ENCODE assay signal across 15 cellular contexts in genomic region chr22:50471962-50472361, GRCh38. TPM values are rescaled to one million over a fixed set of nuclear protein-coding genes. Genes with fewer than 3 reads are reported as not detected.
A peak's percentile ranks its signal among the peaks of the same experiment; 100 is the strongest.
DNase-seq lines count a peak whose midpoint lies in the region; ATAC-seq, FAIRE-seq and TF ChIP-seq lines count a peak whose summit lies in the region.
"Had no signal": no experiment of that assay in that cellular context is flagged by ENCODE, and none has a peak within 500 bp of the region (broad histone marks: within the 10 kb centered on the region; RNA-seq: fewer than 3 reads in every experiment).

No MANE protein-coding gene starts in this region.

- no peak for FAIRE-seq in urothelium cell line (lab: Jason Lieb, UNC)

- peak overlapping the region; percentile 76; the same call in 1 of the 2 replicates for H3K4me3 ChIP-seq in Karpas-422 (ENCODE audit: low read length)
- H3K4me3 ChIP-seq: lower lobe of right lung had no signal

- peak overlapping the region; percentile 89 for H3K9ac ChIP-seq in Karpas-422 (ENCODE audit: low read length)

- no peak for DNase-seq in CD4-positive, alpha-beta T cell
- DNase-seq in Karpas-422 (no peak), urothelium cell line (ENCODE audit: low spot score) (no peak), NCI-H345 treated with DMSO at 0.1 percent for 48 hours (lab: John Stamatoyannopoulos, UW; ENCODE audit: unreplicated experiment) (no peak)
- no peak for DNase-seq in activated naive CD8-positive, alpha-beta T cell treated with anti-CD3 and anti-CD28 coated beads, Interleukin-2, amount 50 U/mL, for 24 hours
- DNase-seq in natural killer cell treated with Interleukin-12 subunit alpha and Interleukin-12 subunit beta and Interleukin-15 and Interleukin-18, amount 100 ng/mL, for 72 hours (ENCODE audit: low spot score), result peak; percentile 49
- DNase-seq: central memory CD4-positive, alpha-beta T cell; esophagus squamous epithelium; lower lobe of right lung; NCI-H1105; NCI-H446 treated with DMSO at 0.1 percent for 48 hours; stimulated activated CD4-positive, alpha-beta T cell treated with anti-CD3 and anti-CD28 coated beads, Interleukin-1b, Interleukin-23, amount 100 ng/mL, for 48 hours had no signal

- no peak overlapping the region for H2AFZ ChIP-seq in Karpas-422 (ENCODE audit: low read length)

- H3K36me3 Mint-ChIP-seq in CD4-positive, alpha-beta T cell (ENCODE audit: low read depth), result peaks cover 30% of the 10 kb centered on the region
- H3K36me3 Mint-ChIP-seq in activated naive CD8-positive, alpha-beta T cell treated with anti-CD3 and anti-CD28 coated beads, Interleukin-2, amount 50 U/mL, for 24 hours (ENCODE audit: low read depth), result peaks cover 3% of the 10 kb centered on the region
- no peaks in the 10 kb centered on the region for H3K36me3 Mint-ChIP-seq in natural killer cell treated with Interleukin-12 subunit alpha and Interleukin-12 subunit beta and Interleukin-15 and Interleukin-18, amount 100 ng/mL, for 72 hours

- peak overlapping the region; percentile 81 for H3K4me2 ChIP-seq in Karpas-422 (ENCODE audit: low read depth, low read length, poor library complexity, severe bottlenecking)

- H3K27ac ChIP-seq in CD4-positive, alpha-beta T cell (ENCODE audit: low read depth, low read length), result peak overlapping the region; percentile 94
- peak overlapping the region; percentile 99 for H3K27ac ChIP-seq in Karpas-422 (ENCODE audit: low read length)
- H3K27ac ChIP-seq: lower lobe of right lung had no signal

- H3K4me3 Mint-ChIP-seq in CD4-positive, alpha-beta T cell, result peak overlapping the region; percentile 92
- H3K4me3 Mint-ChIP-seq in activated naive CD8-positive, alpha-beta T cell treated with anti-CD3 and anti-CD28 coated beads, Interleukin-2, amount 50 U/mL, for 24 hours, result peak overlapping the region; percentile 29
- H3K4me3 Mint-ChIP-seq in natural killer cell treated with Interleukin-12 subunit alpha and Interleukin-12 subunit beta and Interleukin-15 and Interleukin-18, amount 100 ng/mL, for 72 hours, result no peak overlapping the region

- H3K9me3 ChIP-seq in CD4-positive, alpha-beta T cell (ENCODE audit: control insufficient read depth, low read length), result no peaks in the 10 kb centered on the region
- no peaks in the 10 kb centered on the region for H3K9me3 ChIP-seq in Karpas-422 (ENCODE audit: low read length)
- H3K9me3 ChIP-seq: esophagus squamous epithelium, lower lobe of right lung had no signal

- peaks cover 62% of the 10 kb centered on the region for H3K4me1 Mint-ChIP-seq in CD4-positive, alpha-beta T cell (ENCODE audit: low read depth)
- H3K4me1 Mint-ChIP-seq in activated naive CD8-positive, alpha-beta T cell treated with anti-CD3 and anti-CD28 coated beads, Interleukin-2, amount 50 U/mL, for 24 hours, result peaks cover 66% of the 10 kb centered on the region
- H3K4me1 Mint-ChIP-seq in natural killer cell treated with Interleukin-12 subunit alpha and Interleukin-12 subunit beta and Interleukin-15 and Interleukin-18, amount 100 ng/mL, for 72 hours (ENCODE audit: low read depth in 2 of 2), result peaks cover 29 to 41% of the 10 kb centered on the region in 2 donors

- H3K36me3 ChIP-seq in Karpas-422 (ENCODE audit: insufficient read depth, low read length), result 0 out of 2 replicates have a peak, but pooled peaks cover 4% of the 10 kb centered on the region

- no peak for TF ChIP-seq CTCF in CD4-positive, alpha-beta T cell (IDR thresholded peaks at IDR 0.05)

- intact Hi-C loops in CD4-positive, alpha-beta T cell (cut with DNase I, micrococcal nuclease), result loop anchor here in 1 of 2 experiments (5.0 kb wide), 2 partner anchors 35 to 55 kb away; partner anchors contain the start of genes LMF2, NCAPH2 and SCO2

- peak overlapping the region; percentile 94 for H3K27ac Mint-ChIP-seq in CD4-positive, alpha-beta T cell
- H3K27ac Mint-ChIP-seq in activated naive CD8-positive, alpha-beta T cell treated with anti-CD3 and anti-CD28 coated beads, Interleukin-2, amount 50 U/mL, for 24 hours, result peak overlapping the region; percentile 56
- H3K27ac Mint-ChIP-seq in natural killer cell treated with Interleukin-12 subunit alpha and Interleukin-12 subunit beta and Interleukin-15 and Interleukin-18, amount 100 ng/mL, for 72 hours, result no peak overlapping the region

- ATAC-seq in CD4-positive, alpha-beta T cell (ENCODE audit: poor library complexity), result no peak
- no peak for ATAC-seq in activated naive CD8-positive, alpha-beta T cell treated with anti-CD3 and anti-CD28 coated beads, Interleukin-2, amount 50 U/mL, for 24 hours
- no peak for ATAC-seq in natural killer cell treated with Interleukin-12 subunit alpha and Interleukin-12 subunit beta and Interleukin-15 and Interleukin-18, amount 100 ng/mL, for 72 hours
- ATAC-seq in HG03135 (IDR thresholded peaks at IDR 0.05; ENCODE audit: unreplicated experiment) (no peak), GM19395 (IDR thresholded peaks at IDR 0.05; ENCODE audit: unreplicated experiment) (no peak)
- ATAC-seq: lower lobe of right lung, Panc1 had no signal

- H3K27me3 ChIP-seq in CD4-positive, alpha-beta T cell (ENCODE audit: control insufficient read depth, insufficient read depth, low read length), result no peaks in the 10 kb centered on the region
- no peaks in the 10 kb centered on the region for H3K27me3 ChIP-seq in Karpas-422 (ENCODE audit: low read length)
- H3K27me3 ChIP-seq: esophagus squamous epithelium had no signal

- H3K4me1 ChIP-seq in Karpas-422 (ENCODE audit: low read length), result peaks cover 67% of the 10 kb centered on the region

- H3K9me2 ChIP-seq in Karpas-422 (replicated peaks; ENCODE audit: insufficient read depth, low read length), result no peaks in the 10 kb centered on the region

- POLR2A ChIA-PET in CD4-positive, alpha-beta T cell (lab: Charles Lee), result interaction anchor here (1.5 to 2.7 kb wide), 3 partner anchors 26 to 150 kb away, joined by 4 to 11 read pairs (median 9); partner anchors contain the start of gene SCO2

- CTCF ChIA-PET in CD4-positive, alpha-beta T cell (lab: Charles Lee), result interaction anchor here (2.0 kb wide), 1 partner anchor 26 kb away, joined by 5 read pairs; no protein-coding TSS in a partner anchor

- H3K27me3 Mint-ChIP-seq in CD4-positive, alpha-beta T cell, result no peaks in the 10 kb centered on the region
- H3K27me3 Mint-ChIP-seq in activated naive CD8-positive, alpha-beta T cell treated with anti-CD3 and anti-CD28 coated beads, Interleukin-2, amount 50 U/mL, for 24 hours, result no peaks in the 10 kb centered on the region
- peaks cover 0 to under 1% of the 10 kb centered on the region in 2 donors for H3K27me3 Mint-ChIP-seq in natural killer cell treated with Interleukin-12 subunit alpha and Interleukin-12 subunit beta and Interleukin-15 and Interleukin-18, amount 100 ng/mL, for 72 hours

- H4K20me1 ChIP-seq in Karpas-422 (ENCODE audit: insufficient read depth, low read depth, low read length), result peaks cover 53% of the 10 kb centered on the region; the same call in 1 of the 2 replicates

- H3K9me3 Mint-ChIP-seq in CD4-positive, alpha-beta T cell, result no peaks in the 10 kb centered on the region
- H3K9me3 Mint-ChIP-seq in activated naive CD8-positive, alpha-beta T cell treated with anti-CD3 and anti-CD28 coated beads, Interleukin-2, amount 50 U/mL, for 24 hours, result no peaks in the 10 kb centered on the region
- H3K9me3 Mint-ChIP-seq in natural killer cell treated with Interleukin-12 subunit alpha and Interleukin-12 subunit beta and Interleukin-15 and Interleukin-18, amount 100 ng/mL, for 72 hours, result no peaks in the 10 kb centered on the region

- peaks cover 61% of the 10 kb centered on the region for H3K79me2 ChIP-seq in Karpas-422 (ENCODE audit: low read length)

RNA-seq across cellular contexts. Expression of gene SBF1, which starts 2.9 kb away (rescaled TPM):
- 100 to 1,000 TPM; 220 to 227 TPM for total RNA-seq in CD4-positive, alpha-beta T cell
- total RNA-seq in Karpas-422 (2014; rRNA removed; shearing (Covaris generic); ENCODE audit: low replicate concordance), result 33.5 and 91.5 TPM in 2 replicates
- total RNA-seq in natural killer cell treated with Interleukin-12 subunit alpha and Interleukin-12 subunit beta and Interleukin-15 and Interleukin-18, amount 100 ng/mL, for 72 hours, result 100 to 1,000 TPM; 114 to 152 TPM

RNA-seq across cellular contexts. Expression of gene ADM2, which starts 9.4 kb away (rescaled TPM):
- 1 to 10 TPM; 1.1 to 1.6 TPM for total RNA-seq in CD4-positive, alpha-beta T cell
- 0.79 and 1.4 TPM in 2 replicates for total RNA-seq in Karpas-422 (2014; rRNA removed; shearing (Covaris generic); ENCODE audit: low replicate concordance)
- 1 to 10 TPM; 2.6 to 6.7 TPM for total RNA-seq in natural killer cell treated with Interleukin-12 subunit alpha and Interleukin-12 subunit beta and Interleukin-15 and Interleukin-18, amount 100 ng/mL, for 72 hours

RNA-seq across cellular contexts. Expression of gene MIOX, which starts 14.7 kb away (rescaled TPM):
- not detected for total RNA-seq in CD4-positive, alpha-beta T cell
- total RNA-seq in Karpas-422 (2014; rRNA removed; shearing (Covaris generic); ENCODE audit: low replicate concordance), result 0.93 and 3.9 TPM in 2 replicates
- under 1 TPM in 1 of 2 donors, not detected in 1; 0.45 TPM for total RNA-seq in natural killer cell treated with Interleukin-12 subunit alpha and Interleukin-12 subunit beta and Interleukin-15 and Interleukin-18, amount 100 ng/mL, for 72 hours
- total RNA-seq: esophagus squamous epithelium, lower lobe of right lung had no signal

RNA-seq across cellular contexts. Expression of gene LMF2, which starts 35.5 kb away (rescaled TPM):
- 100 to 1,000 TPM; 107 to 114 TPM for total RNA-seq in CD4-positive, alpha-beta T cell
- 19.2 and 21.4 TPM in 2 replicates for total RNA-seq in Karpas-422 (2014; rRNA removed; shearing (Covaris generic); ENCODE audit: low replicate concordance)
- 100 to 1,000 TPM in 1 of 2 donors, 10 to 100 TPM in 1; 97.8 to 149 TPM for total RNA-seq in natural killer cell treated with Interleukin-12 subunit alpha and Interleukin-12 subunit beta and Interleukin-15 and Interleukin-18, amount 100 ng/mL, for 72 hours

RNA-seq across cellular contexts. Expression of gene NCAPH2, which starts 36.1 kb away (rescaled TPM):
- 100 to 1,000 TPM; 184 to 185 TPM for total RNA-seq in CD4-positive, alpha-beta T cell
- 24.6 and 53.5 TPM in 2 replicates for total RNA-seq in Karpas-422 (2014; rRNA removed; shearing (Covaris generic); ENCODE audit: low replicate concordance)
- 100 to 1,000 TPM; 105 to 156 TPM for total RNA-seq in natural killer cell treated with Interleukin-12 subunit alpha and Interleukin-12 subunit beta and Interleukin-15 and Interleukin-18, amount 100 ng/mL, for 72 hours

Comparison
In these comparisons a context has a peak if more than half of its experiments do, and no peak if none do; other contexts are left out.
1. H3K27ac Mint-ChIP-seq: peak in CD4-positive, alpha-beta T cell (single experiment) and activated naive CD8-positive, alpha-beta T cell treated with anti-CD3 and anti-CD28 coated beads, Interleukin-2, amount 50 U/mL, for 24 hours (single experiment); none in natural killer cell treated with Interleukin-12 subunit alpha and Interleukin-12 subunit beta and Interleukin-15 and Interleukin-18, amount 100 ng/mL, for 72 hours (0 of 2).